In genomic region chr9:75358837-75359236, GRCh38 we compare ENCODE assay signal across 18 cellular contexts.
DNase-seq lines count a peak whose midpoint lies in the region; ATAC-seq and TF ChIP-seq lines count a peak whose summit lies in the region.
"Had no signal": no experiment of that assay in that cellular context is flagged by ENCODE, and none has a peak within 500 bp of the region (broad histone marks: within the 10 kb centered on the region; RNA-seq: fewer than 3 reads in every experiment).

No MANE protein-coding gene starts in this region.

- H3K36me3 Mint-ChIP-seq in GM23338 (ENCODE audit: low read depth) (peaks cover 35% of the 10 kb centered on the region), WTC11 (peaks cover 29% of the 10 kb centered on the region)
- H3K36me3 Mint-ChIP-seq: CD8-positive, alpha-beta memory T cell; IgD-negative memory B cell had no signal

- H3K27ac ChIP-seq in GM23338 (ENCODE audit: low read depth) (peak overlapping the region; percentile 91), Karpas-422 (ENCODE audit: low read length) (no peak overlapping the region)
- H3K27ac ChIP-seq: BLaER1, GM23248, HL-60 had no signal

- peak; percentile 71 for ATAC-seq in GM23338
- ATAC-seq in WTC11 = peak; percentile 90
- no peak for ATAC-seq in HG03342 (IDR thresholded peaks at IDR 0.05; ENCODE audit: unreplicated experiment)

- H3K9me2 ChIP-seq in GM23338 (ENCODE audit: insufficient read depth) = peaks cover 11% of the 10 kb centered on the region; the same call in 1 of the 2 replicates
- H3K9me2 ChIP-seq in Karpas-422 (replicated peaks; ENCODE audit: insufficient read depth, low read length) = no peaks in the 10 kb centered on the region

- H4K20me1 ChIP-seq in GM23338 (replicated peaks; ENCODE audit: insufficient read depth) = no peaks in the 10 kb centered on the region
- no peaks in the 10 kb centered on the region for H4K20me1 ChIP-seq in Karpas-422 (ENCODE audit: insufficient read depth, low read depth, low read length)
- H4K20me1 ChIP-seq: BLaER1 had no signal

- H3K9me3 ChIP-seq in Karpas-422 (ENCODE audit: low read length) = no peaks in the 10 kb centered on the region
- H3K9me3 ChIP-seq: Caco-2 had no signal

- H3K4me3 ChIP-seq in GM23338 (no peak overlapping the region), Karpas-422 (ENCODE audit: low read length) (no peak overlapping the region)
- H3K4me3 ChIP-seq: BLaER1, GM23248 had no signal

- POLR2A ChIA-PET in WTC11 (lab: Charles Lee) = no interaction called here

- H3K4me3 Mint-ChIP-seq in GM23338 (peak overlapping the region; percentile 35; the same call in 1 of the 3 replicates), WTC11 (peak overlapping the region; percentile 29)
- H3K4me3 Mint-ChIP-seq: CD8-positive, alpha-beta memory T cell; HFFc6; IgD-negative memory B cell had no signal

- H3K27ac Mint-ChIP-seq in GM23338 = peak overlapping the region; percentile 92
- H3K27ac Mint-ChIP-seq in WTC11 = peak overlapping the region; percentile 99
- H3K27ac Mint-ChIP-seq: CD8-positive, alpha-beta memory T cell; HFFc6; IgD-negative memory B cell had no signal

- no peaks in the 10 kb centered on the region for H3K79me2 ChIP-seq in GM23338 (replicated peaks; ENCODE audit: insufficient read depth)
- H3K79me2 ChIP-seq in Karpas-422 (ENCODE audit: low read length) = no peaks in the 10 kb centered on the region

- no peak for TF ChIP-seq CTCF in GM23338 (conservative IDR thresholded peaks at IDR 0.05; ENCODE audit: low read depth in 2 of 2)
- TF ChIP-seq CTCF in WTC11 (IDR thresholded peaks at IDR 0.05) = no peak

- H3K9me3 Mint-ChIP-seq in GM23338 = peaks cover 35% of the 10 kb centered on the region
- peaks cover 30% of the 10 kb centered on the region for H3K9me3 Mint-ChIP-seq in WTC11

- H3K27me3 ChIP-seq in GM23338 (ENCODE audit: insufficient read depth) (no peaks in the 10 kb centered on the region), Karpas-422 (ENCODE audit: low read length) (no peaks in the 10 kb centered on the region)
- H3K27me3 ChIP-seq: BLaER1 had no signal

- H2AFZ ChIP-seq in GM23338 (no peak overlapping the region), Karpas-422 (ENCODE audit: low read length) (no peak overlapping the region)
- H2AFZ ChIP-seq: GM23248 had no signal

- CTCF ChIA-PET in WTC11 (lab: Charles Lee) = interaction anchor here (0.6 to 1.0 kb wide), 2 partner anchors 15 to 66 kb away, joined by 4 read pairs; no protein-coding TSS in a partner anchor

- H3K4me1 ChIP-seq in GM23338 (ENCODE audit: insufficient read depth) = peaks cover 18% of the 10 kb centered on the region
- no peaks in the 10 kb centered on the region for H3K4me1 ChIP-seq in Karpas-422 (ENCODE audit: low read length)
- H3K4me1 ChIP-seq: BLaER1, Caco-2 had no signal

- DNase-seq in GM23338 (ENCODE audit: low spot score) (peak; percentile 76), WTC11 (ENCODE audit: low spot score) (no peak), iPS DF 4.7 (ENCODE audit: extremely low read depth, low spot score) (peak; percentile 75), iPS-NIHi7 (ENCODE audit: extremely low spot score) (peak; percentile 35), GOT3 (lab: John Stamatoyannopoulos, UW) (no peak), Karpas-422 (no peak), SIG-M5 treated with dmso at 0.1 percent for 504 hours (lab: John Stamatoyannopoulos, UW; ENCODE audit: unreplicated experiment) (no peak)
- DNase-seq: 8988T; AML-193; Caco-2; CD8-positive, alpha-beta memory T cell; GM23248; HCEC 1CT; HFFc6 had no signal

- H3K4me1 Mint-ChIP-seq in GM23338 = peaks cover 25% of the 10 kb centered on the region
- H3K4me1 Mint-ChIP-seq in WTC11 = peaks cover 37% of the 10 kb centered on the region
- H3K4me1 Mint-ChIP-seq: CD8-positive, alpha-beta memory T cell; IgD-negative memory B cell had no signal

- no peak overlapping the region for H3K9ac ChIP-seq in Karpas-422 (ENCODE audit: low read length)
- H3K9ac ChIP-seq: BLaER1, GM23248 had no signal

- H3K27me3 Mint-ChIP-seq in GM23338 (ENCODE audit: insufficient read depth, low read depth, poor library complexity) = peaks cover 16% of the 10 kb centered on the region
- H3K27me3 Mint-ChIP-seq in WTC11 (ENCODE audit: low read depth) = peaks cover 8% of the 10 kb centered on the region; the same call in 1 of the 2 replicates
- H3K27me3 Mint-ChIP-seq: CD8-positive, alpha-beta memory T cell; IgD-negative memory B cell had no signal

- H3F3A ChIP-seq in GM23338 (replicated peaks; ENCODE audit: low read depth) = 0 out of 2 replicates have a peak, but pooled peaks cover 7% of the 10 kb centered on the region

- peak overlapping the region; percentile 16 for H3K4me2 ChIP-seq in GM23338
- H3K4me2 ChIP-seq in Karpas-422 (ENCODE audit: low read depth, low read length, poor library complexity, severe bottlenecking) = no peak overlapping the region
- H3K4me2 ChIP-seq: BLaER1 had no signal

- H3K36me3 ChIP-seq in GM23338 (ENCODE audit: insufficient read depth) (peaks cover 14% of the 10 kb centered on the region), Karpas-422 (ENCODE audit: insufficient read depth, low read length) (no peaks in the 10 kb centered on the region)
- H3K36me3 ChIP-seq: BLaER1 had no signal

TF ChIP-seq in WTC11, 78 proteins besides CTCF, POLR2A, EP300 and RAD21:
- TF ChIP-seq ZBTB43 (CRISPR knock-in tag; IDR thresholded peaks at IDR 0.05) = 0 out of 2 replicates have a peak, but pooled peaks have one; percentile 40
- TF ChIP-seq TEAD1 (CRISPR knock-in tag; IDR thresholded peaks at IDR 0.05) = peak; percentile 89; the same call in 1 of the 2 replicates
- peak; percentile 71; the same call in 1 of the 2 replicates for TF ChIP-seq TEAD4 (CRISPR knock-in tag; IDR thresholded peaks at IDR 0.05)
- TF ChIP-seq MXD4 (CRISPR knock-in tag; IDR thresholded peaks at IDR 0.05; ENCODE audit: borderline replicate concordance) = no peak
- 0 out of 2 replicates have a peak, but pooled peaks have one; percentile 60 for TF ChIP-seq ETV6 (CRISPR knock-in tag; IDR thresholded peaks at IDR 0.05)
- no peak for TF ChIP-seq AR (CRISPR knock-in tag; IDR thresholded peaks at IDR 0.05)
- TF ChIP-seq SP1 (CRISPR knock-in tag; conservative IDR thresholded peaks at IDR 0.05) = peak; percentile 31; the same call in 1 of the 2 replicates

Comparison
In these comparisons a context has a peak if more than half of its experiments do, and no peak if none do; other contexts are left out.
1. DNase-seq: peak in GM23338 (single experiment), iPS DF 4.7 (single experiment) and iPS-NIHi7 (single experiment); none in WTC11 (single experiment), GOT3 (single experiment), Karpas-422 (single experiment) and SIG-M5 treated with dmso at 0.1 percent for 504 hours (single experiment).